Comparison of ENCODE assay signal across 21 cellular contexts in the genomic region with DNA sequence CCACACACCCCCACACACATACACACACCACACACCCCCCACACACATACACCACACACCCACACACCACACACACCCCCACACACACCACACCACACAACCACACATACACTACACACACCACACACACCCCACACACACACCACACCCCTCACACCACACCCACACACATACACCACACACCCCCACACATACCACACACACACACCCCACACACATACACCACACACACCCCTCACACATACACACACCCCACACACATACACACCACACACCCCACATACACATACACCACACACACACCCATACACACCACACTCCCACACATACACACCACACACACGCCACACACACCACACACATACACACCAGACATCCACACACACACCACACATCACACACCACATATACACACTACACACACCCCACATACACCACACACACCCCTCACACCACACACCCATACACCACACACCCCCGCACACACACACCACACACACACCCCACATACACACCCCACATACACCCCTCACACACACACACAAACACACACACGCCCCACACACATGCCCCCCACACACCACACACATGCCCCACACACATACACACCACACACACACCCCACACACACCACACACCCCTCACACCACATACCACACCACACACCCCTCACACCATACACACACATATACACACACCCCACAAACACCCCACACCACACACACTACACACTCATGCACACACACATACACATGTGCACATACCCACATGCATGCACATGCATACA. TPM values are rescaled to one million over a fixed set of nuclear protein-coding genes. Genes with fewer than 3 reads are reported as not detected.
DNase-seq lines count a peak whose midpoint lies in the region; ATAC-seq, FAIRE-seq and TF ChIP-seq lines count a peak whose summit lies in the region.
"Had no signal": no experiment of that assay in that cellular context is flagged by ENCODE, and none has a peak within 500 bp of the region (broad histone marks: within the 10 kb centered on the region; RNA-seq: fewer than 3 reads in every experiment).

No MANE protein-coding gene starts in this region.

- no peak overlapping the region for H3K4me3 ChIP-seq in CD8-positive, alpha-beta T cell (ENCODE audit: low read depth, low read length)
- no peak overlapping the region for H3K4me3 ChIP-seq in K562
- H3K4me3 ChIP-seq in neuronal stem cell (ENCODE audit: low read length in 2 of 2): peak overlapping the region in 1 of 2 donors; percentile 74
- H3K4me3 ChIP-seq in gastroesophageal sphincter: no peak overlapping the region
- H3K4me3 ChIP-seq: ascending aorta, heart left ventricle, SJSA1, tibial artery had no signal

- H3K9me1 ChIP-seq in K562 (ENCODE audit: control insufficient read depth, insufficient read depth, low read length): no peaks in the 10 kb centered on the region

- no peak overlapping the region for H2BK120ac ChIP-seq in neuronal stem cell (ENCODE audit: low read depth, low read length)

- H2BK5ac ChIP-seq in neuronal stem cell (ENCODE audit: low read length): peak overlapping the region; percentile 3

- no peak for ATAC-seq in CD8-positive, alpha-beta T cell
- no peak for ATAC-seq in K562
- ATAC-seq in gastroesophageal sphincter: no peak
- ATAC-seq: WTC11 had no signal

- no peak overlapping the region for H3K4me3 Mint-ChIP-seq in CD8-positive, alpha-beta T cell
- H3K4me3 Mint-ChIP-seq: WTC11 had no signal

- in situ Hi-C loops in K562 (cut with MboI): no loop called here

- peak overlapping the region; percentile 87 for H3K14ac ChIP-seq in neuronal stem cell (ENCODE audit: low read length)

- H4K8ac ChIP-seq in neuronal stem cell (ENCODE audit: low read depth, low read length): peak overlapping the region; percentile 32

- H3K27ac ChIP-seq in CD8-positive, alpha-beta T cell (ENCODE audit: low read depth, low read length): peak overlapping the region; percentile 11
- H3K27ac ChIP-seq in K562 (ENCODE audit: extremely low read depth, low read depth, low read length) (no peak overlapping the region; the same call in 2 of the 3 replicates), neuronal stem cell (replicated peaks; ENCODE audit: low read length) (no peak overlapping the region), gastroesophageal sphincter (no peak overlapping the region)
- H3K27ac ChIP-seq: ascending aorta, heart left ventricle, SJSA1, tibial artery had no signal

- no peaks in the 10 kb centered on the region for H3K9me3 ChIP-seq in CD8-positive, alpha-beta T cell (ENCODE audit: low read length)
- H3K9me3 ChIP-seq in K562 (replicated peaks; ENCODE audit: control insufficient read depth, insufficient read depth, low read depth, low read length) (no peaks in the 10 kb centered on the region), neuronal stem cell (replicated peaks in 1 of 2; ENCODE audit: control insufficient read depth in 2 of 2, insufficient read depth in 1 of 2, low read depth in 1 of 2, low read length in 2 of 2) (peaks cover 0 to 2% of the 10 kb centered on the region in 2 donors), gastroesophageal sphincter (no peaks in the 10 kb centered on the region)
- H3K9me3 ChIP-seq: ascending aorta, heart left ventricle, SJSA1, tibial artery had no signal

- H2AFZ ChIP-seq in K562 (ENCODE audit: low read depth, low read length) (no peak overlapping the region), neuronal stem cell (ENCODE audit: low read length) (no peak overlapping the region)

- no peaks in the 10 kb centered on the region for H3K9me3 Mint-ChIP-seq in CD8-positive, alpha-beta T cell
- H3K9me3 Mint-ChIP-seq: WTC11 had no signal

- H3K4me1 Mint-ChIP-seq in CD8-positive, alpha-beta T cell (ENCODE audit: low read depth): peaks cover 2% of the 10 kb centered on the region

- H3K27ac Mint-ChIP-seq in CD8-positive, alpha-beta T cell: peak overlapping the region; percentile 63

- FAIRE-seq in GM12892 (lab: Jason Lieb, UNC): peak; percentile 54
- FAIRE-seq in K562 (lab: Jason Lieb, UNC): peak; percentile 86
- FAIRE-seq in frontal cortex (lab: Jason Lieb, UNC): no peak
- FAIRE-seq: GM19239, H54 had no signal

- no peaks in the 10 kb centered on the region for H3K79me1 ChIP-seq in neuronal stem cell (ENCODE audit: low read depth, low read length)

- TF ChIP-seq CTCF in CD8-positive, alpha-beta T cell (IDR thresholded peaks at IDR 0.05): no peak
- TF ChIP-seq CTCF in K562 (IDR thresholded peaks at IDR 0.05 in 2 of 3, conservative IDR thresholded peaks at IDR 0.05 in 1 of 3; ENCODE audit: insufficient read depth in 2 of 3, low read depth in 1 of 3, low read length in 3 of 3) (no peak), gastroesophageal sphincter (IDR thresholded peaks at IDR 0.05) (no peak)

- no peak overlapping the region for H3K4me2 ChIP-seq in K562 (ENCODE audit: insufficient read depth, low read length)
- H3K4me2 ChIP-seq in neuronal stem cell (ENCODE audit: insufficient read depth, low read length, poor library complexity, severe bottlenecking): no peak overlapping the region

- WGBS in K562 (ENCODE audit: insufficient coverage, low coverage, missing lambda C conversion rate): 86% methylated on average over 1 of the region's 3 CpGs
- 100% methylated on average over 1 to 2 of the region's 3 CpGs for WGBS in neuronal stem cell (ENCODE audit: extremely low coverage in 2 of 2, insufficient read length in 2 of 2, insufficient replicate concordance in 1 of 2), 2 donors
- 64 to 85% methylated on average over 2 of the region's 3 CpGs for WGBS in gastroesophageal sphincter (ENCODE audit: low coverage in 1 of 2), 2 donors

- no peaks in the 10 kb centered on the region for H3K79me2 ChIP-seq in K562 (ENCODE audit: control insufficient read depth, insufficient read depth, low read length)

- intact Hi-C loops in CD8-positive, alpha-beta T cell (cut with DNase I, micrococcal nuclease): no loop called here
- intact Hi-C loops in K562 (cut with micrococcal nuclease): no loop called here

- peak overlapping the region; percentile 19 for H2BK12ac ChIP-seq in neuronal stem cell (ENCODE audit: low read length)

- peaks cover 2% of the 10 kb centered on the region for H3K36me3 Mint-ChIP-seq in CD8-positive, alpha-beta T cell
- H3K36me3 Mint-ChIP-seq: WTC11 had no signal

- H3K9ac ChIP-seq in K562 (ENCODE audit: insufficient read depth in 1 of 2, low read depth in 2 of 2, low read length in 2 of 2) (no peak overlapping the region), neuronal stem cell (ENCODE audit: low read depth, low read length, poor library complexity) (peak overlapping the region; percentile 72)

- H3K4me1 ChIP-seq in CD8-positive, alpha-beta T cell (ENCODE audit: insufficient read depth, low read length): no peaks in the 10 kb centered on the region
- H3K4me1 ChIP-seq in K562 (replicated peaks in 1 of 2; ENCODE audit: control insufficient read depth in 2 of 2, insufficient read depth in 2 of 2, low read length in 2 of 2) (peaks cover 0 to 12% of the 10 kb centered on the region in 2 experiments; a peak in 2 of 5 replicates), neuronal stem cell (ENCODE audit: control insufficient read depth in 2 of 2, insufficient read depth in 1 of 2, low read depth in 1 of 2, low read length in 2 of 2) (peaks cover 0 to 16% of the 10 kb centered on the region in 2 donors), gastroesophageal sphincter (no peaks in the 10 kb centered on the region)
- H3K4me1 ChIP-seq: ascending aorta, heart left ventricle, SJSA1, tibial artery had no signal

- H4K91ac ChIP-seq in neuronal stem cell (ENCODE audit: low read depth, low read length, poor library complexity): no peak overlapping the region

- TF ChIP-seq RAD21 in K562 (CRISPR knock-in tag; conservative IDR thresholded peaks at IDR 0.05 in 1 of 2, IDR thresholded peaks at IDR 0.05 in 1 of 2): no peak

- TF ChIP-seq POLR2A in GM12892 (IDR thresholded peaks at IDR 0.05; ENCODE audit: low read depth, low read length): no peak; the same call in 1 of the 2 replicates
- TF ChIP-seq POLR2A in K562 (conservative IDR thresholded peaks at IDR 0.05): no peak
- TF ChIP-seq POLR2A in gastroesophageal sphincter (IDR thresholded peaks at IDR 0.05): no peak

- 0 out of 2 replicates have a peak, but pooled peaks cover 5% of the 10 kb centered on the region for H4K20me1 ChIP-seq in K562 (replicated peaks; ENCODE audit: control insufficient read depth, insufficient read depth, low read length)

- TF ChIP-seq EP300 in K562 (IDR thresholded peaks at IDR 0.05; ENCODE audit: low read length) (no peak), gastroesophageal sphincter (IDR thresholded peaks at IDR 0.05) (no peak)

- no peak overlapping the region for H2BK15ac ChIP-seq in neuronal stem cell (ENCODE audit: low read length)

- H3K23ac ChIP-seq in neuronal stem cell (ENCODE audit: low read depth, low read length, poor library complexity): peak overlapping the region; percentile 63

- H3K4ac ChIP-seq in neuronal stem cell (ENCODE audit: low read length): no peak overlapping the region

- H3K27me3 Mint-ChIP-seq in CD8-positive, alpha-beta T cell (ENCODE audit: low read depth): no peaks in the 10 kb centered on the region

- no peaks in the 10 kb centered on the region for H3K27me3 ChIP-seq in CD8-positive, alpha-beta T cell (ENCODE audit: insufficient read depth, low read length)
- H3K27me3 ChIP-seq in K562 (ENCODE audit: control insufficient read depth in 2 of 2, insufficient read depth in 2 of 2, low read length in 2 of 2) (no peaks in the 10 kb centered on the region), neuronal stem cell (ENCODE audit: control insufficient read depth in 3 of 3, insufficient read depth in 3 of 3, low read depth in 1 of 3, low read length in 3 of 3) (no peaks in the 10 kb centered on the region), gastroesophageal sphincter (no peaks in the 10 kb centered on the region)
- H3K27me3 ChIP-seq: ascending aorta, heart left ventricle, SJSA1, tibial artery had no signal

- DNase-seq in CD8-positive, alpha-beta T cell: no peak
- DNase-seq in GM12892 (ENCODE audit: insufficient read length) (no peak), K562 (ENCODE audit: extremely low read depth in 1 of 4, low spot score in 3 of 4) (no peak), neuronal stem cell (ENCODE audit: low spot score) (no peak), cerebellum (ENCODE audit: low spot score) (no peak), frontal cortex (ENCODE audit: low spot score in 2 of 2) (no peak)
- DNase-seq: KG1, MV-4-11, NCI-H187, NCI-H226, right cardiac atrium, tibial artery had no signal

- POLR2A ChIA-PET in CD8-positive, alpha-beta T cell (lab: Charles Lee): no interaction called here
- POLR2A ChIA-PET in K562 (lab: Yijun Ruan, JAX): no interaction called here

- H3K36me3 ChIP-seq in CD8-positive, alpha-beta T cell (ENCODE audit: insufficient read depth, low read length): no peaks in the 10 kb centered on the region
- no peaks in the 10 kb centered on the region for H3K36me3 ChIP-seq in K562 (ENCODE audit: control insufficient read depth, insufficient read depth, low read length)
- H3K36me3 ChIP-seq in neuronal stem cell (replicated peaks in 1 of 2; ENCODE audit: control insufficient read depth in 2 of 2, insufficient read depth in 2 of 2, low read length in 2 of 2): peaks cover 0 to 3% of the 10 kb centered on the region in 2 donors
- H3K36me3 ChIP-seq in gastroesophageal sphincter: peaks cover 0 to 4% of the 10 kb centered on the region in 2 donors
- H3K36me3 ChIP-seq: ascending aorta, heart left ventricle, SJSA1, tibial artery had no signal

- CTCF ChIA-PET in CD8-positive, alpha-beta T cell (lab: Charles Lee): interaction anchor here (0.8 kb wide), 1 partner anchor 19 kb away, joined by 3 read pairs; no protein-coding TSS in a partner anchor
- CTCF ChIA-PET in K562 (lab: Yijun Ruan, JAX; ENCODE audit: low intra/inter-chr PET ratio): no interaction called here

- BruUV-seq in K562 (replicated peaks; lab: Mats Ljungman, UMichigan): no TSS peak

- H2AK5ac ChIP-seq in neuronal stem cell (ENCODE audit: low read depth, low read length): no peak overlapping the region

- H3K18ac ChIP-seq in neuronal stem cell (ENCODE audit: low read length): peak overlapping the region; percentile 55

RNA-seq across cellular contexts. Expression of a gene that starts 25.9 kb away (rescaled TPM):
- total RNA-seq in CD8-positive, alpha-beta T cell: not detected
- polyA plus RNA-seq in GM12892 (2012; ENCODE audit: missing spikeins): not detected
- not detected in 2 replicates for total RNA-seq in K562 (2011; cell fraction: chromatin; rRNA removed; ENCODE audit: low replicate concordance)
- total RNA-seq in K562 (2011; cell fraction: nucleolus; rRNA removed): not detected in 2 replicates
- total RNA-seq in K562 (2011; cell fraction: nucleoplasm; rRNA removed): not detected in 2 replicates
- total RNA-seq in K562 (2014; rRNA removed) (not detected in 2 replicates), K562 (2014; rRNA removed; fragmentation: Illumina TruSeq; extraction: Trizol) (not detected in 2 replicates), K562 (2015; rRNA removed; fragmentation: Illumina TruSeq; extraction: Trizol) (not detected in 2 replicates), K562 (2021) (not detected in 2 replicates), cerebellum (6.7 TPM), gastroesophageal sphincter (1 to 10 TPM in 1 of 4 donors, not detected in 3; 1.0 TPM), frontal cortex (5.3 TPM)
- polyA plus RNA-seq in K562 (2011; rRNA removed) (not detected in 2 replicates), K562 (2014; fragmentation: Illumina TruSeq; extraction: Trizol) (not detected in 2 replicates), K562 (2014; fragmentation: Nextera tagmentation; extraction: Ambion mirVana) (not detected), K562 (2014; rRNA removed) (not detected in 2 replicates)
- not detected in 2 replicates for polyA plus RNA-seq in K562 (2011; cell fraction: cytosol; rRNA removed)
- polyA plus RNA-seq in K562 (2011; cell fraction: nucleus; rRNA removed): not detected in 2 replicates
- 0.04 TPM in 1 of 2 replicates, not detected in the other for polyA plus RNA-seq in K562 (2012)
- polyA minus RNA-seq in K562 (2011; rRNA and poly(A)+ RNA removed): 0.06 TPM in 1 of 2 replicates, not detected in the other
- not detected in 2 replicates for polyA minus RNA-seq in K562 (2011; cell fraction: cytosol; rRNA and poly(A)+ RNA removed)
- polyA minus RNA-seq in K562 (2011; cell fraction: nucleus; rRNA and poly(A)+ RNA removed): not detected in 2 replicates
- polyA plus RNA-seq in neuronal stem cell (2013, experiment 1 of 2): 0.04 TPM
- 0.03 TPM for polyA plus RNA-seq in neuronal stem cell (2013, experiment 2 of 2)
- total RNA-seq: ascending aorta, fibroblast of lung, osteocyte, SJSA1 had no signal
- polyA plus RNA-seq: fibroblast of lung had no signal
